16 cellular contexts compared by ENCODE assay signal in the genomic region with DNA sequence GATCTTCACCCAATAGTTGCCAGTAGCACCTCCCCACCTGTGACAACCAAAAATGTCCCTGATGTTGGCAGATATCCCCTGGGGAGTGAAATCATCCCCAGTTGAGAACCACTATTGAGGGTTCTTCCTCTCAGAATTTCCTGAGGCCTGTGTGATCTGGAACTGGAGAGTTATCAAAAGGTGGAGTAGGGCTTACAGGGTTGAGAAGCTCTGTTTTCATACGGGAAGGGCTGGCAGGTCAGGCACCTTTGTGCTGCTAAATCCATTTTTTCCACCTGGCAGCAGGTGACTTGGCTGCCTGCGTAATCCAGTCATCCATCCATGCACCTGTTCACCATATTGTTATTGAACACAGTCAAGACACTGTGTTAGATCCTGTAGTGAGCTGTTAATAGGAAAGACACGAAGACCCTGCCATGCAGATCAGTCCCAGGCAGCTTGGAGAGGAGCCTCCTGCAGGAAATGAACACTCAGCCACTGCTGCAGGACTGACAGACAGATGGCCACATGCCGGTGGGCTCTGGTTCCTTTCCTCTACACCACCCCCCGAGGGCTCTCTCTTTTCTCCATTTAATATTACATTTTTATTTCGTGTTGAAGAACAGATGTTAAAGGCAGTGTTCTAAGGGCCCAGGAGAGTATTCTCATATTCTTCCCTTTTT. TPM values are rescaled to one million over a fixed set of nuclear protein-coding genes. Genes with fewer than 3 reads are reported as not detected.
DNase-seq lines count a peak whose midpoint lies in the region; ATAC-seq, FAIRE-seq and TF ChIP-seq lines count a peak whose summit lies in the region.
"Had no signal": no experiment of that assay in that cellular context is flagged by ENCODE, and none has a peak within 500 bp of the region (broad histone marks: within the 10 kb centered on the region; RNA-seq: fewer than 3 reads in every experiment).

No MANE protein-coding gene starts in this region.

- H3K79me2 ChIP-seq in endothelial cell of umbilical vein (ENCODE audit: control insufficient read depth, insufficient read depth, low read length) = peaks cover 45% of the 10 kb centered on the region

- no peaks in the 10 kb centered on the region for H3K9me1 ChIP-seq in endothelial cell of umbilical vein (replicated peaks; ENCODE audit: control insufficient read depth, extremely low read depth, insufficient read depth, low read length)

- DNase-seq in activated CD8-positive, alpha-beta memory T cell treated with anti-CD3 and anti-CD28 coated beads, Interleukin-2, amount 10 ng/mL, durations not matched to agents 7 days and 5 days = peak; percentile 33
- no peak for DNase-seq in activated CD8-positive, alpha-beta memory T cell treated with anti-CD3 and anti-CD28 coated beads, Interleukin-2, amount 50 U/mL, for 4 hours
- peak; percentile 48 for DNase-seq in NAMALWA (ENCODE audit: low spot score)
- DNase-seq in endothelial cell of umbilical vein (ENCODE audit: low read depth, low spot score) = no peak
- no peak for DNase-seq in substantia nigra (lab: John Stamatoyannopoulos, UW)
- DNase-seq in gastrocnemius medialis = no peak
- DNase-seq in NCI-H2171 treated with DMSO at 0.1 percent for 48 hours (lab: John Stamatoyannopoulos, UW) = no peak
- DNase-seq: activated naive CD4-positive, alpha-beta T cell treated with anti-CD3 and anti-CD28 coated beads for 36 hours; effector CD4-positive, alpha-beta T cell; H9; naive thymus-derived CD8-positive, alpha-beta T cell; NCI-H1048; NCI-H526 treated with DMSO at 0.1 percent for 48 hours; tibial artery; WERI-Rb-1 had no signal

- ATAC-seq in activated CD8-positive, alpha-beta memory T cell treated with anti-CD3 and anti-CD28 coated beads, Interleukin-2, amount 10 ng/mL, durations not matched to agents 7 days and 5 days = no peak
- ATAC-seq in gastrocnemius medialis = no peak
- no peak for ATAC-seq in GM18519 (IDR thresholded peaks at IDR 0.05; ENCODE audit: low FRiP score, unreplicated experiment)

- no peak for TF ChIP-seq CTCF in endothelial cell of umbilical vein (IDR thresholded peaks at IDR 0.05; ENCODE audit: extremely low read depth in 1 of 2, insufficient read depth in 1 of 2, low read depth in 1 of 2, low read length in 2 of 2)
- TF ChIP-seq CTCF in gastrocnemius medialis (IDR thresholded peaks at IDR 0.05 in 4 of 5, conservative IDR thresholded peaks at IDR 0.05 in 1 of 5) = no peak

- no peaks in the 10 kb centered on the region for H3K9me3 ChIP-seq in endothelial cell of umbilical vein (replicated peaks; ENCODE audit: control insufficient read depth, insufficient read depth, low read length)
- H3K9me3 ChIP-seq in gastrocnemius medialis = no peaks in the 10 kb centered on the region
- H3K9me3 ChIP-seq: tibial artery had no signal

- POLR2A ChIA-PET in endothelial cell of umbilical vein (lab: Charles Lee) = interaction anchor here (0.6 kb wide), 1 partner anchor 15 kb away, joined by 4 read pairs; no protein-coding TSS in a partner anchor

- H4K20me1 ChIP-seq in endothelial cell of umbilical vein (replicated peaks; ENCODE audit: control insufficient read depth, extremely low read depth, insufficient read depth, low read length) = no peaks in the 10 kb centered on the region

- intact Hi-C loops in endothelial cell of umbilical vein (cut with micrococcal nuclease) (no loop called here), gastrocnemius medialis (cut with DNase I; ENCODE audit: low total_unique reads) (no loop called here)

- no peak overlapping the region for H3K27ac ChIP-seq in endothelial cell of umbilical vein (ENCODE audit: insufficient read depth, low read depth, low read length)
- H3K27ac ChIP-seq in substantia nigra (ENCODE audit: low read depth, low read length, poor library complexity, severe bottlenecking) = peak overlapping the region; percentile 2
- H3K27ac ChIP-seq in gastrocnemius medialis = no peak overlapping the region
- H3K27ac ChIP-seq: tibial artery, WERI-Rb-1 had no signal

- H3K4me2 ChIP-seq in endothelial cell of umbilical vein (ENCODE audit: insufficient read depth, low read length) = no peak overlapping the region

- no peak overlapping the region for H3K9ac ChIP-seq in endothelial cell of umbilical vein (replicated peaks; ENCODE audit: extremely low read depth, insufficient read depth, low read length)

- dilution Hi-C loops in endothelial cell of umbilical vein (cut with MboI; ENCODE audit: extremely low pct_ligation_motif_present, low sequenced_read_pairs) = no loop called here

- no peak overlapping the region for H2AFZ ChIP-seq in endothelial cell of umbilical vein (ENCODE audit: low read depth, low read length)

- H3K36me3 Mint-ChIP-seq in activated CD8-positive, alpha-beta memory T cell treated with anti-CD3 and anti-CD28 coated beads, Interleukin-2, amount 10 ng/mL, durations not matched to agents 7 days and 5 days = peaks cover 8% of the 10 kb centered on the region
- H3K36me3 Mint-ChIP-seq: naive thymus-derived CD8-positive, alpha-beta T cell had no signal

- in situ Hi-C loops in gastrocnemius medialis (cut with MboI; ENCODE audit: low sequenced_read_pairs in 4 of 4) = no loop called here

- H3K4me3 ChIP-seq in endothelial cell of umbilical vein (replicated peaks in 1 of 3; ENCODE audit: insufficient read depth in 1 of 3, low read depth in 1 of 3, low read length in 3 of 3) = no peak overlapping the region
- no peak overlapping the region for H3K4me3 ChIP-seq in gastrocnemius medialis
- H3K4me3 ChIP-seq: tibial artery had no signal

- H3K4me3 Mint-ChIP-seq in activated CD8-positive, alpha-beta memory T cell treated with anti-CD3 and anti-CD28 coated beads, Interleukin-2, amount 10 ng/mL, durations not matched to agents 7 days and 5 days = no peak overlapping the region
- H3K4me3 Mint-ChIP-seq: activated naive CD4-positive, alpha-beta T cell treated with anti-CD3 and anti-CD28 coated beads for 36 hours; H9 had no signal

- no peak overlapping the region for H3K27ac Mint-ChIP-seq in activated CD8-positive, alpha-beta memory T cell treated with anti-CD3 and anti-CD28 coated beads, Interleukin-2, amount 10 ng/mL, durations not matched to agents 7 days and 5 days
- H3K27ac Mint-ChIP-seq: activated naive CD4-positive, alpha-beta T cell treated with anti-CD3 and anti-CD28 coated beads for 36 hours; H9 had no signal

- H3K36me3 ChIP-seq in endothelial cell of umbilical vein (ENCODE audit: control insufficient read depth in 2 of 2, extremely low read depth in 1 of 2, insufficient read depth in 2 of 2, low read length in 2 of 2) (no peaks in the 10 kb centered on the region), gastrocnemius medialis (no peaks in the 10 kb centered on the region)
- H3K36me3 ChIP-seq: tibial artery, WERI-Rb-1 had no signal

- TF ChIP-seq POLR2A in endothelial cell of umbilical vein (IDR thresholded peaks at IDR 0.05; ENCODE audit: low read depth, low read length) (no peak), gastrocnemius medialis (IDR thresholded peaks at IDR 0.05) (no peak)

- BruUV-seq in endothelial cell of umbilical vein (replicated peaks; lab: Mats Ljungman, UMichigan) = no TSS peak

- peak; percentile 38 for FAIRE-seq in endothelial cell of umbilical vein (lab: Jason Lieb, UNC)

- CTCF ChIA-PET in activated CD8-positive, alpha-beta memory T cell treated with anti-CD3 and anti-CD28 coated beads, Interleukin-2, amount 10 ng/mL, durations not matched to agents 7 days and 5 days (lab: Charles Lee) = interaction anchor here (1.1 to 1.4 kb wide), 4 partner anchors 26 to 109 kb away, joined by 3 to 4 read pairs (median 4); no protein-coding TSS in a partner anchor
- CTCF ChIA-PET in endothelial cell of umbilical vein (lab: Charles Lee) = no interaction called here

- no peaks in the 10 kb centered on the region for H3K9me3 Mint-ChIP-seq in activated CD8-positive, alpha-beta memory T cell treated with anti-CD3 and anti-CD28 coated beads, Interleukin-2, amount 10 ng/mL, durations not matched to agents 7 days and 5 days (ENCODE audit: low read depth)
- H3K9me3 Mint-ChIP-seq: activated naive CD4-positive, alpha-beta T cell treated with anti-CD3 and anti-CD28 coated beads for 36 hours; naive thymus-derived CD8-positive, alpha-beta T cell had no signal

- H3K27me3 Mint-ChIP-seq in activated CD8-positive, alpha-beta memory T cell treated with anti-CD3 and anti-CD28 coated beads, Interleukin-2, amount 10 ng/mL, durations not matched to agents 7 days and 5 days = no peaks in the 10 kb centered on the region
- H3K27me3 Mint-ChIP-seq: naive thymus-derived CD8-positive, alpha-beta T cell had no signal

- H3K4me1 Mint-ChIP-seq in activated CD8-positive, alpha-beta memory T cell treated with anti-CD3 and anti-CD28 coated beads, Interleukin-2, amount 10 ng/mL, durations not matched to agents 7 days and 5 days = peaks cover 43% of the 10 kb centered on the region

- H3K27me3 ChIP-seq in endothelial cell of umbilical vein (ENCODE audit: control insufficient read depth in 2 of 2, insufficient read depth in 2 of 2, low read length in 2 of 2) (no peaks in the 10 kb centered on the region), gastrocnemius medialis (no peaks in the 10 kb centered on the region)
- H3K27me3 ChIP-seq: tibial artery had no signal

- H3K4me1 ChIP-seq in endothelial cell of umbilical vein (ENCODE audit: control insufficient read depth, extremely low read depth, insufficient read depth, low read length) (peaks cover 39% of the 10 kb centered on the region), gastrocnemius medialis (peaks cover 59 to 69% of the 10 kb centered on the region in 2 donors)

TF ChIP-seq in endothelial cell of umbilical vein, 7 proteins besides CTCF, POLR2A, EP300 and RAD21 (continues in another document):
- TF ChIP-seq EZH2 (IDR thresholded peaks at IDR 0.05; ENCODE audit: borderline replicate concordance, low read depth, low read length, severe bottlenecking) (no peak), FOS (IDR thresholded peaks at IDR 0.05; ENCODE audit: borderline replicate concordance, insufficient read depth, low read length) (no peak), MYC (IDR thresholded peaks at IDR 0.05; ENCODE audit: low read depth, low read length) (no peak), POLR2AphosphoS5 (IDR thresholded peaks at IDR 0.05; ENCODE audit: insufficient read depth, low read depth, low read length) (no peak), JUN (IDR thresholded peaks at IDR 0.05; ENCODE audit: borderline replicate concordance, insufficient read depth, insufficient read length, low read depth) (no peak)

RNA-seq across cellular contexts. Expression of a gene that starts 5.4 kb away (rescaled TPM):
- 10 to 100 TPM; 38.1 to 47.8 TPM for total RNA-seq in activated CD8-positive, alpha-beta memory T cell treated with anti-CD3 and anti-CD28 coated beads, Interleukin-2, amount 10 ng/mL, durations not matched to agents 7 days and 5 days
- 32.6 and 33.9 TPM in 2 replicates for total RNA-seq in endothelial cell of umbilical vein
- 16.1 and 23.2 TPM in 2 replicates for polyA plus RNA-seq in endothelial cell of umbilical vein
- polyA plus RNA-seq in endothelial cell of umbilical vein (2011; cell fraction: cytosol; rRNA removed) = 15.0 TPM in 2 replicates
- polyA plus RNA-seq in endothelial cell of umbilical vein (2011; cell fraction: nucleus; rRNA removed) = 44.1 and 52.3 TPM in 2 replicates
- polyA plus RNA-seq in endothelial cell of umbilical vein (2012) = 33.6 and 34.6 TPM in 2 replicates
- polyA minus RNA-seq in endothelial cell of umbilical vein = 19.5 and 28.2 TPM in 2 replicates
- 2.2 TPM for polyA minus RNA-seq in endothelial cell of umbilical vein (2011; cell fraction: cytosol; rRNA and poly(A)+ RNA removed)
- polyA minus RNA-seq in endothelial cell of umbilical vein (2011; cell fraction: nucleus; rRNA and poly(A)+ RNA removed) = 17.2 and 20.1 TPM in 2 replicates
- total RNA-seq in gastrocnemius medialis = 10 to 100 TPM; 53.4 to 70.7 (median 61.3) TPM

Comparison
In these comparisons a context has a peak if more than half of its experiments do, and no peak if none do; other contexts are left out.
1. DNase-seq: peak in activated CD8-positive, alpha-beta memory T cell treated with anti-CD3 and anti-CD28 coated beads, Interleukin-2, amount 10 ng/mL, durations not matched to agents 7 days and 5 days (single experiment) and NAMALWA (single experiment); none in activated CD8-positive, alpha-beta memory T cell treated with anti-CD3 and anti-CD28 coated beads, Interleukin-2, amount 50 U/mL, for 4 hours (single experiment), endothelial cell of umbilical vein (single experiment), substantia nigra (0 of 49), gastrocnemius medialis (0 of 2) and NCI-H2171 treated with DMSO at 0.1 percent for 48 hours (single experiment).